In genomic region chr1:53890522-53890941, GRCh38 we compare ENCODE assay signal across 8 cellular contexts. TPM values are rescaled to one million over a fixed set of nuclear protein-coding genes. Genes with fewer than 3 reads are reported as not detected.
DNase-seq lines count a peak whose midpoint lies in the region; ATAC-seq, FAIRE-seq and TF ChIP-seq lines count a peak whose summit lies in the region.

No MANE protein-coding gene starts in this region.

- POLR2A ChIA-PET in activated CD4-positive, alpha-beta T cell treated with anti-CD3 and anti-CD28 coated beads, Interleukin-2, amount 10 ng/mL, durations not matched to agents 7 days and 5 days (lab: Charles Lee) = interaction anchor here (1.4 kb wide), 1 partner anchor 9 kb away, joined by 5 read pairs; no protein-coding TSS in a partner anchor

- CTCF ChIA-PET in activated CD4-positive, alpha-beta T cell treated with anti-CD3 and anti-CD28 coated beads, Interleukin-2, amount 10 ng/mL, durations not matched to agents 7 days and 5 days (lab: Charles Lee) = interaction anchor here (1.8 to 2.2 kb wide), 2 partner anchors 30 to 52 kb away, joined by 5 to 6 read pairs; no protein-coding TSS in a partner anchor

- H3K4me1 Mint-ChIP-seq in activated CD4-positive, alpha-beta T cell treated with anti-CD3 and anti-CD28 coated beads, Interleukin-2, amount 10 ng/mL, durations not matched to agents 7 days and 5 days = peaks cover 41% of the 10 kb centered on the region

- H3K4me3 ChIP-seq in kidney (ENCODE audit: low read length in 2 of 2) (peak overlapping the region; percentile 89 to 96), subcutaneous abdominal adipose tissue (ENCODE audit: low read depth in 1 of 5, low read length in 5 of 5) (peak overlapping the region; percentile 77 to 91 (median 88))

- peak overlapping the region; percentile 53 to 74 for H3K9ac ChIP-seq in kidney (ENCODE audit: low read length in 2 of 2)
- H3K9ac ChIP-seq in subcutaneous abdominal adipose tissue (ENCODE audit: low read length in 5 of 5) = peak overlapping the region; percentile 16 to 92 (median 85)

- peak overlapping the region; percentile 44 for H3K27ac Mint-ChIP-seq in activated CD4-positive, alpha-beta T cell treated with anti-CD3 and anti-CD28 coated beads, Interleukin-2, amount 10 ng/mL, durations not matched to agents 7 days and 5 days

- H3K27ac ChIP-seq in kidney (ENCODE audit: low read depth in 2 of 2, low read length in 2 of 2) (peak overlapping the region; percentile 2 to 14), subcutaneous abdominal adipose tissue (ENCODE audit: low read depth, low read length) (peak overlapping the region; percentile 77)

- no peak for TF ChIP-seq CTCF in kidney (IDR thresholded peaks at IDR 0.05; ENCODE audit: borderline replicate concordance, extremely low read depth, insufficient read depth)

- peaks cover 6 to 11% of the 10 kb centered on the region in 2 donors for H3K4me1 ChIP-seq in kidney (ENCODE audit: control insufficient read depth in 1 of 2, insufficient read depth in 1 of 2, low read depth in 1 of 2, low read length in 2 of 2)
- peaks cover 2 to 30% (median 16%) of the 10 kb centered on the region in 5 donors for H3K4me1 ChIP-seq in subcutaneous abdominal adipose tissue (ENCODE audit: control insufficient read depth in 5 of 5, insufficient read depth in 5 of 5, low read length in 5 of 5)

- H3K36me3 Mint-ChIP-seq in activated CD4-positive, alpha-beta T cell treated with anti-CD3 and anti-CD28 coated beads, Interleukin-2, amount 10 ng/mL, durations not matched to agents 7 days and 5 days (ENCODE audit: low read depth) = peaks cover 9% of the 10 kb centered on the region

- peak overlapping the region; percentile 98 for H3K4me3 Mint-ChIP-seq in activated CD4-positive, alpha-beta T cell treated with anti-CD3 and anti-CD28 coated beads, Interleukin-2, amount 10 ng/mL, durations not matched to agents 7 days and 5 days

- no peaks in the 10 kb centered on the region for H3K27me3 ChIP-seq in subcutaneous abdominal adipose tissue (ENCODE audit: control insufficient read depth in 5 of 5, insufficient read depth in 4 of 5, low read length in 5 of 5)

- H3K9me3 ChIP-seq in kidney (ENCODE audit: control insufficient read depth in 1 of 2, low read length in 2 of 2) (no peaks in the 10 kb centered on the region), subcutaneous abdominal adipose tissue (ENCODE audit: control insufficient read depth in 5 of 5, low read length in 5 of 5) (no peaks in the 10 kb centered on the region)

- ATAC-seq in HG03135 (IDR thresholded peaks at IDR 0.05; ENCODE audit: unreplicated experiment) = no peak

- no peaks in the 10 kb centered on the region for H3K9me3 Mint-ChIP-seq in activated CD4-positive, alpha-beta T cell treated with anti-CD3 and anti-CD28 coated beads, Interleukin-2, amount 10 ng/mL, durations not matched to agents 7 days and 5 days

- DNase-seq in activated CD4-positive, alpha-beta T cell treated with anti-CD3 and anti-CD28 coated beads, Interleukin-2, amount 10 ng/mL, durations not matched to agents 7 days and 5 days = no peak
- DNase-seq in activated CD4-positive, alpha-beta T cell treated with anti-CD3 and anti-CD28 coated beads, Interleukin-2, amount 50 U/mL, for 4 hours = no peak
- DNase-seq in activated CD4-positive, alpha-beta T cell treated with anti-CD3 and anti-CD28 coated beads, Interleukin-2, amount 50 U/mL, for 48 hours = peak; percentile 16 to 31
- no peak for DNase-seq in kidney
- no peak for DNase-seq in SIG-M5 (lab: John Stamatoyannopoulos, UW)
- DNase-seq in UCSD-AML1 (lab: John Stamatoyannopoulos, UW; ENCODE audit: unreplicated experiment) = no peak

- H3K27me3 Mint-ChIP-seq in activated CD4-positive, alpha-beta T cell treated with anti-CD3 and anti-CD28 coated beads, Interleukin-2, amount 10 ng/mL, durations not matched to agents 7 days and 5 days = no peaks in the 10 kb centered on the region

- no peak for FAIRE-seq in kidney (lab: Jason Lieb, UNC)

- intact Hi-C loops in kidney (cut with DNase I) = loop anchor here (10.0 kb wide), 1 partner anchor 54 kb away; the partner anchor contains the start of genes IFT25 and LRRC42

- peaks cover 0 to 2% of the 10 kb centered on the region in 2 donors for H3K36me3 ChIP-seq in kidney (ENCODE audit: control insufficient read depth in 1 of 2, insufficient read depth in 2 of 2, low read length in 2 of 2)
- H3K36me3 ChIP-seq in subcutaneous abdominal adipose tissue (ENCODE audit: control insufficient read depth in 5 of 5, insufficient read depth in 5 of 5, low read length in 5 of 5) = peaks cover 2 to 17% (median 8%) of the 10 kb centered on the region in 5 donors

RNA-seq across cellular contexts. Expression of gene YIPF1, which starts 0.9 kb away (rescaled TPM):
- total RNA-seq in activated CD4-positive, alpha-beta T cell treated with anti-CD3 and anti-CD28 coated beads, Interleukin-2, amount 10 ng/mL, durations not matched to agents 7 days and 5 days = 10 to 100 TPM; 16.3 to 20.6 TPM
- 33.3 TPM for total RNA-seq in kidney
- polyA plus RNA-seq in kidney (ENCODE audit: insufficient read depth, low read depth, low replicate concordance) = 49.4 TPM

RNA-seq across cellular contexts. Expression of gene DIO1, which starts 3.5 kb away (rescaled TPM):
- total RNA-seq in activated CD4-positive, alpha-beta T cell treated with anti-CD3 and anti-CD28 coated beads, Interleukin-2, amount 10 ng/mL, durations not matched to agents 7 days and 5 days = not detected
- 2.9 TPM for total RNA-seq in kidney
- 40.6 TPM for polyA plus RNA-seq in kidney (ENCODE audit: insufficient read depth, low read depth, low replicate concordance)

RNA-seq across cellular contexts. Expression of gene NDC1, which starts 52.4 kb away (rescaled TPM):
- 10 to 100 TPM; 25.4 to 26.6 TPM for total RNA-seq in activated CD4-positive, alpha-beta T cell treated with anti-CD3 and anti-CD28 coated beads, Interleukin-2, amount 10 ng/mL, durations not matched to agents 7 days and 5 days
- total RNA-seq in kidney = 8.5 TPM
- polyA plus RNA-seq in kidney (ENCODE audit: insufficient read depth, low read depth, low replicate concordance) = 5.6 TPM

RNA-seq across cellular contexts. Expression of gene IFT25, which starts 55.0 kb away (rescaled TPM):
- 10 to 100 TPM; 71.8 to 74.3 TPM for total RNA-seq in activated CD4-positive, alpha-beta T cell treated with anti-CD3 and anti-CD28 coated beads, Interleukin-2, amount 10 ng/mL, durations not matched to agents 7 days and 5 days
- 29.9 TPM for total RNA-seq in kidney
- polyA plus RNA-seq in kidney (ENCODE audit: insufficient read depth, low read depth, low replicate concordance) = 36.7 TPM

RNA-seq across cellular contexts. Expression of gene LRRC42, which starts 55.6 kb away (rescaled TPM):
- 10 to 100 TPM; 19.5 to 19.9 TPM for total RNA-seq in activated CD4-positive, alpha-beta T cell treated with anti-CD3 and anti-CD28 coated beads, Interleukin-2, amount 10 ng/mL, durations not matched to agents 7 days and 5 days
- 23.8 TPM for total RNA-seq in kidney
- polyA plus RNA-seq in kidney (ENCODE audit: insufficient read depth, low read depth, low replicate concordance) = 25.6 TPM

Comparison
In these comparisons a context has a peak if more than half of its experiments do, and no peak if none do; other contexts are left out.
1. DNase-seq: peak in activated CD4-positive, alpha-beta T cell treated with anti-CD3 and anti-CD28 coated beads, Interleukin-2, amount 50 U/mL, for 48 hours (2 of 2); none in activated CD4-positive, alpha-beta T cell treated with anti-CD3 and anti-CD28 coated beads, Interleukin-2, amount 10 ng/mL, durations not matched to agents 7 days and 5 days (single experiment), activated CD4-positive, alpha-beta T cell treated with anti-CD3 and anti-CD28 coated beads, Interleukin-2, amount 50 U/mL, for 4 hours (0 of 2), kidney (single experiment), SIG-M5 (single experiment) and UCSD-AML1 (single experiment).